ENCODE assay signal across 24 cellular contexts in the genomic region with DNA sequence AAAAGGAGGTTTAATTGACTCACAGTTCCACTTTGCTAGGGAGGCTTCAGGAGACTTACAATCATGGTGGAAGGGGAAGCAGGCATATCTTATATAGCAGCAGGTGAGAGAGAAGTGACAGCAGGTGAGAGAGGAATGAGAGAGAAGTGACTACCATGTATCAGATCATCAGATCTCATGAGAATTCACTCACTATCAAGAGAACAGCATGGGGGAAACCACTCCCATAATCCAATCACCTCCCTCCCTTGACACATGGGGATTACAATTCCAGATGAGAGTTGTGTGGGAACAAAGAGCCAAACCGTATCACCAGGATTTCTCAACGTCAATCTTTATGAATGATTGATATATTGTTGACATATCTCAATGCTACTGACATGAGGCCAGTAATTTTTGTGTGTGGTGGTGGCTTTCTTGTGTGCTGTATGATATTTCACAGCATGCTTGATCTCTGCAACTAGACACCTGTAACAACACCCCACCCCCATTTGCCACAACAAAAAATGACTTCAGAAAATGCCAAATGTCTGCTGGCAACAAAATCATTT.
A peak's percentile ranks its signal among the peaks of the same experiment; 100 is the strongest.
DNase-seq lines count a peak whose midpoint lies in the region; ATAC-seq and TF ChIP-seq lines count a peak whose summit lies in the region.
"Had no signal": no experiment of that assay in that cellular context is flagged by ENCODE, and none has a peak within 500 bp of the region (broad histone marks: within the 10 kb centered on the region; RNA-seq: fewer than 3 reads in every experiment).

No MANE protein-coding gene starts in this region.

- H3K36me3 ChIP-seq in A673 (ENCODE audit: insufficient read depth, low read length, poor library complexity, severe bottlenecking) (no peaks in the 10 kb centered on the region), mesendoderm (ENCODE audit: control insufficient read depth, insufficient read depth, low read length) (no peaks in the 10 kb centered on the region), Peyer's patch (no peaks in the 10 kb centered on the region)
- H3K36me3 ChIP-seq: BE2C, BLaER1 had no signal

- H3K27ac ChIP-seq in A673 (ENCODE audit: low read depth, low read length, poor library complexity, severe bottlenecking) (no peak overlapping the region), mesendoderm (ENCODE audit: low read depth, low read length) (no peak overlapping the region), Peyer's patch (no peak overlapping the region)
- H3K27ac ChIP-seq: 22Rv1, A549, BLaER1 had no signal

- no CpG with 5 or more reads among the region's 2 CpGs for WGBS in mesendoderm (ENCODE audit: extremely low coverage, insufficient coverage, low lambda C conversion rate)

- no peak overlapping the region for H3K56ac ChIP-seq in mesendoderm (ENCODE audit: low read length)

- CTCF ChIA-PET in A673 (lab: Charles Lee) = no interaction called here

- no peaks in the 10 kb centered on the region for H3K4me1 ChIP-seq in A673 (ENCODE audit: insufficient read depth, low read length, poor library complexity, severe bottlenecking)
- no peaks in the 10 kb centered on the region for H3K4me1 ChIP-seq in mesendoderm (ENCODE audit: control insufficient read depth, low read depth, low read length)
- no peaks in the 10 kb centered on the region for H3K4me1 ChIP-seq in Peyer's patch
- H3K4me1 ChIP-seq: A549, BE2C had no signal

- H3K4ac ChIP-seq in mesendoderm (ENCODE audit: low read depth, low read length) = no peak overlapping the region

- no peak for TF ChIP-seq POLR2A in Peyer's patch (IDR thresholded peaks at IDR 0.05)

- no peaks in the 10 kb centered on the region for H3K79me2 ChIP-seq in mesendoderm (ENCODE audit: control insufficient read depth, insufficient read depth, low read length)

- H3K27me3 ChIP-seq in A673 (replicated peaks; ENCODE audit: insufficient read depth, low read depth, low read length, poor library complexity) (no peaks in the 10 kb centered on the region), mesendoderm (ENCODE audit: insufficient read depth, low read length, poor library complexity) (no peaks in the 10 kb centered on the region), Peyer's patch (no peaks in the 10 kb centered on the region)
- H3K27me3 ChIP-seq: BE2C, BLaER1 had no signal

- ATAC-seq in GM18873 (IDR thresholded peaks at IDR 0.05; ENCODE audit: low FRiP score, unreplicated experiment) = no peak
- ATAC-seq: A549, GM12878 had no signal

- POLR2A ChIA-PET in A673 (lab: Charles Lee; ENCODE audit: low non-redundant PET) = no interaction called here

- H3K9ac ChIP-seq in mesendoderm (ENCODE audit: low read length) = no peak overlapping the region
- H3K9ac ChIP-seq: BLaER1 had no signal

- H3K4me3 ChIP-seq in A673 (ENCODE audit: low read depth, low read length, poor library complexity, severe bottlenecking) (no peak overlapping the region), mesendoderm (ENCODE audit: low read length) (no peak overlapping the region), Peyer's patch (no peak overlapping the region)
- H3K4me3 ChIP-seq: A549, BLaER1, GM12878 had no signal

- DNase-seq in NCI-H2171 treated with DMSO at 0.1 percent for 48 hours (lab: John Stamatoyannopoulos, UW) (peak; percentile 42), NCI-H2171 (lab: John Stamatoyannopoulos, UW) (no peak), A673 (ENCODE audit: low spot score) (peak; percentile 19), mesendoderm (peak; percentile 60), Peyer's patch (no peak)
- DNase-seq: ACHN; BE2C; C1 segment of cervical spinal cord; CD4-positive, alpha-beta memory T cell; CD4-positive, CD25-positive, alpha-beta regulatory T cell; CD8-positive, alpha-beta memory T cell; COR-L47; DMS 273 treated with DMSO at 0.1 percent for 48 hours; DMS153; DMS53; DMS79; DND-41; EL; GDM1 had no signal

- H3K9me3 ChIP-seq in A673 (ENCODE audit: low read depth, low read length, poor library complexity, severe bottlenecking) (no peaks in the 10 kb centered on the region), Peyer's patch (no peaks in the 10 kb centered on the region)
- H3K9me3 ChIP-seq: BE2C had no signal

- H4K5ac ChIP-seq in mesendoderm (ENCODE audit: low read length) = no peak overlapping the region

- H3K23ac ChIP-seq in mesendoderm (ENCODE audit: low read length) = no peak overlapping the region

- intact Hi-C loops in A673 (cut with micrococcal nuclease; ENCODE audit: unreplicated experiment) = loop anchor here (10.0 kb wide), 1 partner anchor 460 kb away; no protein-coding TSS in a partner anchor

- no peak overlapping the region for H2BK120ac ChIP-seq in mesendoderm (ENCODE audit: low read depth, low read length)

- no peak overlapping the region for H3K18ac ChIP-seq in mesendoderm (ENCODE audit: low read length)

- H2BK5ac ChIP-seq in mesendoderm (ENCODE audit: low read length) = no peak overlapping the region

- no peaks in the 10 kb centered on the region for H3K79me1 ChIP-seq in mesendoderm (ENCODE audit: low read length)

- H2AK5ac ChIP-seq in mesendoderm (ENCODE audit: low read length) = no peak overlapping the region

- H4K8ac ChIP-seq in mesendoderm (ENCODE audit: low read depth, low read length) = no peak overlapping the region

- no peak for TF ChIP-seq CTCF in A673 (conservative IDR thresholded peaks at IDR 0.05; ENCODE audit: low read depth, low read length)
- TF ChIP-seq CTCF in Peyer's patch (IDR thresholded peaks at IDR 0.05) = no peak

- BruUV-seq in A673 (replicated peaks; lab: Mats Ljungman, UMichigan) = no TSS peak

- H2BK15ac ChIP-seq in mesendoderm (replicated peaks; ENCODE audit: low read depth) = no peak overlapping the region

- H3K4me2 ChIP-seq in mesendoderm (ENCODE audit: low read length) = no peak overlapping the region
- H3K4me2 ChIP-seq: A549, BLaER1 had no signal

Comparison
In these comparisons a context has a peak if more than half of its experiments do, and no peak if none do; other contexts are left out.
1. DNase-seq: peak in NCI-H2171 treated with DMSO at 0.1 percent for 48 hours (single experiment), A673 (single experiment) and mesendoderm (single experiment); none in NCI-H2171 (single experiment) and Peyer's patch (0 of 3).